2 cellular contexts compared by ENCODE assay signal in the genomic region with DNA sequence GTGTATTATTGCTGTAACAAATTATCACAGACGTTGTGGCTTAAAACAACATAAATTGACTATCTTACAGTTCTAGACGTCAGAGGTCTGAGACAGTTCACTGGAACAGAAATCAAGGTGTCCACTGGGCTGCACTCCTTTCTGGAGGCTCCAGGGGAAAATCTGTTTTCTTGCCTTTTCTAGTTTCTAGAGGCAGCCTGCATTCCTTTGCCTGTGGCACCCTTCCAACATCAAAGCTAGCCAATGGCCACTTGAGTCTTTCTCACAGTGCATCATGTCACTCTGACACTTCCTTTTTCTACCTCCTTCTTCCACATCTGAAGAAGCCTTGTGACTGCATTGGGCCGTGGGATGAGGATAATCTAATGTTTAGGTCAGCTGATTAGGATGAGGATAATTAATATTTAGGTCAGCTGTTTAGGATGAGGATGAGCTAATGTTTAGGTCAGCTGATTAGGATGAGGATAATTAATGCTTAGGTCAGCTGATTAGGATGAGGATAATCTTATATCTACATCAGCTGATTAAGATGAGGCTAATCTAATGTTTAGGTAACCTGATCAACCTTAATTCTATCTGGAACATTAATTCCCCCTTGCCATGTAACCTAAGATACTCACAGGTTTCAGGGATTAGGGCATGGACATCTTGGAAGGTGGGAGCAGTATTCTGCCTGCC.
TF ChIP-seq lines count a peak whose summit lies in the region.

No MANE protein-coding gene starts in this region.

TF ChIP-seq in SK-N-SH treated with all-trans-retinoic acid at 6 μM for 48 hours, 23 proteins besides CTCF, POLR2A, EP300 and RAD21 (continued from another document):
- TF ChIP-seq, protein P1, sequence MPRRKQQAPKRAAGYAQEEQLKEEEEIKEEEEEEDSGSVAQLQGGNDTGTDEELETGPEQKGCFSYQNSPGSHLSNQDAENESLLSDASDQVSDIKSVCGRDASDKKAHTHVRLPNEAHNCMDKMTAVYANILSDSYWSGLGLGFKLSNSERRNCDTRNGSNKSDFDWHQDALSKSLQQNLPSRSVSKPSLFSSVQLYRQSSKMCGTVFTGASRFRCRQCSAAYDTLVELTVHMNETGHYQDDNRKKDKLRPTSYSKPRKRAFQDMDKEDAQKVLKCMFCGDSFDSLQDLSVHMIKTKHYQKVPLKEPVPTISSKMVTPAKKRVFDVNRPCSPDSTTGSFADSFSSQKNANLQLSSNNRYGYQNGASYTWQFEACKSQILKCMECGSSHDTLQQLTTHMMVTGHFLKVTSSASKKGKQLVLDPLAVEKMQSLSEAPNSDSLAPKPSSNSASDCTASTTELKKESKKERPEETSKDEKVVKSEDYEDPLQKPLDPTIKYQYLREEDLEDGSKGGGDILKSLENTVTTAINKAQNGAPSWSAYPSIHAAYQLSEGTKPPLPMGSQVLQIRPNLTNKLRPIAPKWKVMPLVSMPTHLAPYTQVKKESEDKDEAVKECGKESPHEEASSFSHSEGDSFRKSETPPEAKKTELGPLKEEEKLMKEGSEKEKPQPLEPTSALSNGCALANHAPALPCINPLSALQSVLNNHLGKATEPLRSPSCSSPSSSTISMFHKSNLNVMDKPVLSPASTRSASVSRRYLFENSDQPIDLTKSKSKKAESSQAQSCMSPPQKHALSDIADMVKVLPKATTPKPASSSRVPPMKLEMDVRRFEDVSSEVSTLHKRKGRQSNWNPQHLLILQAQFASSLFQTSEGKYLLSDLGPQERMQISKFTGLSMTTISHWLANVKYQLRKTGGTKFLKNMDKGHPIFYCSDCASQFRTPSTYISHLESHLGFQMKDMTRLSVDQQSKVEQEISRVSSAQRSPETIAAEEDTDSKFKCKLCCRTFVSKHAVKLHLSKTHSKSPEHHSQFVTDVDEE (CRISPR knock-in tag; IDR thresholded peaks at IDR 0.05) = no peak
- no peak for TF ChIP-seq ZC3H10 (CRISPR knock-in tag; IDR thresholded peaks at IDR 0.05)
- TF ChIP-seq, protein P2, sequence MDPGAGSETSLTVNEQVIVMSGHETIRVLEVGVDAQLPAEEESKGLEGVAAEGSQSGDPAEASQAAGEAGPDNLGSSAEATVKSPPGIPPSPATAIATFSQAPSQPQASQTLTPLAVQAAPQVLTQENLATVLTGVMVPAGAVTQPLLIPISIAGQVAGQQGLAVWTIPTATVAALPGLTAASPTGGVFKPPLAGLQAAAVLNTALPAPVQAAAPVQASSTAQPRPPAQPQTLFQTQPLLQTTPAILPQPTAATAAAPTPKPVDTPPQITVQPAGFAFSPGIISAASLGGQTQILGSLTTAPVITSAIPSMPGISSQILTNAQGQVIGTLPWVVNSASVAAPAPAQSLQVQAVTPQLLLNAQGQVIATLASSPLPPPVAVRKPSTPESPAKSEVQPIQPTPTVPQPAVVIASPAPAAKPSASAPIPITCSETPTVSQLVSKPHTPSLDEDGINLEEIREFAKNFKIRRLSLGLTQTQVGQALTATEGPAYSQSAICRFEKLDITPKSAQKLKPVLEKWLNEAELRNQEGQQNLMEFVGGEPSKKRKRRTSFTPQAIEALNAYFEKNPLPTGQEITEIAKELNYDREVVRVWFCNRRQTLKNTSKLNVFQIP (CRISPR knock-in tag; IDR thresholded peaks at IDR 0.05; ENCODE audit: borderline replicate concordance, low read depth) = no peak
- TF ChIP-seq ZNF565 (CRISPR knock-in tag; conservative IDR thresholded peaks at IDR 0.05; ENCODE audit: low read depth) = no peak
- no peak for TF ChIP-seq ZNF8 (CRISPR knock-in tag; IDR thresholded peaks at IDR 0.05)
- no peak for TF ChIP-seq CSDC2 (CRISPR knock-in tag; IDR thresholded peaks at IDR 0.05)
- TF ChIP-seq, protein P3, sequence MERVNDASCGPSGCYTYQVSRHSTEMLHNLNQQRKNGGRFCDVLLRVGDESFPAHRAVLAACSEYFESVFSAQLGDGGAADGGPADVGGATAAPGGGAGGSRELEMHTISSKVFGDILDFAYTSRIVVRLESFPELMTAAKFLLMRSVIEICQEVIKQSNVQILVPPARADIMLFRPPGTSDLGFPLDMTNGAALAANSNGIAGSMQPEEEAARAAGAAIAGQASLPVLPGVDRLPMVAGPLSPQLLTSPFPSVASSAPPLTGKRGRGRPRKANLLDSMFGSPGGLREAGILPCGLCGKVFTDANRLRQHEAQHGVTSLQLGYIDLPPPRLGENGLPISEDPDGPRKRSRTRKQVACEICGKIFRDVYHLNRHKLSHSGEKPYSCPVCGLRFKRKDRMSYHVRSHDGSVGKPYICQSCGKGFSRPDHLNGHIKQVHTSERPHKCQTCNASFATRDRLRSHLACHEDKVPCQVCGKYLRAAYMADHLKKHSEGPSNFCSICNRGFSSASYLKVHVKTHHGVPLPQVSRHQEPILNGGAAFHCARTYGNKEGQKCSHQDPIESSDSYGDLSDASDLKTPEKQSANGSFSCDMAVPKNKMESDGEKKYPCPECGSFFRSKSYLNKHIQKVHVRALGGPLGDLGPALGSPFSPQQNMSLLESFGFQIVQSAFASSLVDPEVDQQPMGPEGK (CRISPR knock-in tag; IDR thresholded peaks at IDR 0.05; ENCODE audit: borderline replicate concordance) = no peak
- TF ChIP-seq SNAI2 (CRISPR knock-in tag; IDR thresholded peaks at IDR 0.05) = no peak
- TF ChIP-seq ZNF70 (CRISPR knock-in tag; IDR thresholded peaks at IDR 0.05) = no peak
- TF ChIP-seq ARNTL (CRISPR knock-in tag; IDR thresholded peaks at IDR 0.05; ENCODE audit: borderline replicate concordance, low read depth) = no peak
- no peak for TF ChIP-seq OSR1 (CRISPR knock-in tag; IDR thresholded peaks at IDR 0.05)
- no peak for TF ChIP-seq TCF4 (CRISPR knock-in tag; IDR thresholded peaks at IDR 0.05; ENCODE audit: borderline replicate concordance)
- no peak for TF ChIP-seq ZFP30 (CRISPR knock-in tag; IDR thresholded peaks at IDR 0.05)
- TF ChIP-seq RARB (CRISPR knock-in tag; IDR thresholded peaks at IDR 0.05) = no peak
- TF ChIP-seq ZFP3 (CRISPR knock-in tag; IDR thresholded peaks at IDR 0.05) = no peak

TF ChIP-seq in SK-N-SH, 30 proteins besides CTCF, POLR2A, EP300 and RAD21 (continued from another document):
- TF ChIP-seq, protein P4, sequence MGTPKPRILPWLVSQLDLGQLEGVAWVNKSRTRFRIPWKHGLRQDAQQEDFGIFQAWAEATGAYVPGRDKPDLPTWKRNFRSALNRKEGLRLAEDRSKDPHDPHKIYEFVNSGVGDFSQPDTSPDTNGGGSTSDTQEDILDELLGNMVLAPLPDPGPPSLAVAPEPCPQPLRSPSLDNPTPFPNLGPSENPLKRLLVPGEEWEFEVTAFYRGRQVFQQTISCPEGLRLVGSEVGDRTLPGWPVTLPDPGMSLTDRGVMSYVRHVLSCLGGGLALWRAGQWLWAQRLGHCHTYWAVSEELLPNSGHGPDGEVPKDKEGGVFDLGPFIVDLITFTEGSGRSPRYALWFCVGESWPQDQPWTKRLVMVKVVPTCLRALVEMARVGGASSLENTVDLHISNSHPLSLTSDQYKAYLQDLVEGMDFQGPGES (IDR thresholded peaks at IDR 0.05; ENCODE audit: low read depth, low read length) = no peak
- no peak for TF ChIP-seq FOXM1 (IDR thresholded peaks at IDR 0.05; ENCODE audit: low read depth)
